14 cellular contexts compared by ENCODE assay signal in the genomic region with DNA sequence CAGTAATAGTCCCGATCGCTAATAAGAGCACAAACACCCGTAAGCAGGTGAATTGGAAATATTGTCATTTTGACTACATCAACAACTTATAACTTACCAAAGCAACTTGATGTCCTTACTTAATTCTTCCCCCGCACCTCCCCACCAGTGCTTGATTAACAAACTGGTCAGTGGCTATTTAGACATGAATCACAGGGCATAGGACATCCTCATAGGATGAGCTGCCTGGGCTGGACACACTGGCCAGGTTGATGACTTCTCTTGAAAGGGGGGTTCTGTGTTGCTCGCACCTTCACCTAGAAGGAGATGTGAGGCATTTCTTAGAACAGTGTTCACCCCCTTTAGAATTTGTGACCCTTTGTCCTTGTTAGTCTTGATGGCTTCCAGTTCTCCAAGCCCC.
DNase-seq lines count a peak whose midpoint lies in the region; ATAC-seq, FAIRE-seq and TF ChIP-seq lines count a peak whose summit lies in the region.
"Had no signal": no experiment of that assay in that cellular context is flagged by ENCODE, and none has a peak within 500 bp of the region (broad histone marks: within the 10 kb centered on the region; RNA-seq: fewer than 3 reads in every experiment).

No MANE protein-coding gene starts in this region.

- WGBS in H9 (ENCODE audit: extremely low coverage, insufficient read length, low lambda C conversion rate): no CpG with 5 or more reads among the region's 5 CpGs
- WGBS in H1 (ENCODE audit: extremely low coverage in 1 of 2, insufficient coverage in 1 of 2, insufficient read length in 1 of 2, insufficient replicate concordance in 2 of 2, low coverage in 1 of 2, low lambda C conversion rate in 2 of 2, missing lambda C conversion rate in 1 of 2), 2 experiments: 97% methylated on average over 5 of the region's 5 CpGs; no CpG with 5 or more reads in 1 of the 2 experiments
- 91% methylated on average over 5 of the region's 5 CpGs for WGBS in liver

- H3K27ac Mint-ChIP-seq in H9: peak overlapping the region in 2 of 3 experiments; percentile 7 to 59; a peak in 1 of 7 replicates
- H3K27ac Mint-ChIP-seq: CD4-positive, alpha-beta memory T cell had no signal

- H3K9me3 ChIP-seq in H9 (ENCODE audit: control insufficient read depth, low read depth, low read length) (no peaks in the 10 kb centered on the region), H1 (ENCODE audit: insufficient read depth in 2 of 2, low read depth in 1 of 2, low read length in 1 of 2) (no peaks in the 10 kb centered on the region), liver (ENCODE audit: control insufficient read depth in 4 of 4, low read length in 3 of 4) (no peaks in the 10 kb centered on the region), subcutaneous abdominal adipose tissue (ENCODE audit: control insufficient read depth in 5 of 5, low read length in 5 of 5) (no peaks in the 10 kb centered on the region)
- H3K9me3 ChIP-seq: BE2C had no signal

- no peak overlapping the region for H3K56ac ChIP-seq in H9 (ENCODE audit: insufficient read length, low read depth, low read length)
- no peak overlapping the region for H3K56ac ChIP-seq in H1 (replicated peaks; ENCODE audit: insufficient read length, low read depth, low read length)

- H3K36me3 Mint-ChIP-seq in H9 (ENCODE audit: insufficient read depth in 1 of 3, low read depth in 3 of 3): peaks cover 0 to 7% (median 5%) of the 10 kb centered on the region in 3 experiments; a peak in 3 of 7 replicates
- H3K36me3 Mint-ChIP-seq: CD4-positive, alpha-beta memory T cell had no signal

- no peak overlapping the region for H3T11ph ChIP-seq in H9 (ENCODE audit: low read length)

- H3K14ac ChIP-seq in H9 (ENCODE audit: insufficient read depth, low read length) (no peak overlapping the region), H1 (ENCODE audit: insufficient read length) (no peak overlapping the region)

- H3K4ac ChIP-seq in H9 (ENCODE audit: low read depth, low read length) (no peak overlapping the region), H1 (replicated peaks; ENCODE audit: insufficient read length, low read depth, low read length) (no peak overlapping the region)

- H3K4me3 ChIP-seq in H1 (ENCODE audit: extremely low read depth in 1 of 4, insufficient read depth in 2 of 4, low read depth in 3 of 4, low read length in 4 of 4): no peak overlapping the region
- H3K4me3 ChIP-seq in liver (ENCODE audit: low read depth in 1 of 3, low read length in 3 of 3): no peak overlapping the region
- H3K4me3 ChIP-seq in subcutaneous abdominal adipose tissue (ENCODE audit: low read depth in 1 of 5, low read length in 5 of 5): no peak overlapping the region

- no peaks in the 10 kb centered on the region; a peak in 1 of 5 replicates for H3K9me3 Mint-ChIP-seq in H9

- no peak overlapping the region for H2AFZ ChIP-seq in H9 (ENCODE audit: low read length)
- H2AFZ ChIP-seq in H1 (ENCODE audit: low read length): no peak overlapping the region

- H2BK120ac ChIP-seq in H9 (ENCODE audit: low read depth, low read length, poor library complexity, severe bottlenecking): no peak overlapping the region
- H2BK120ac ChIP-seq in H1 (replicated peaks; ENCODE audit: low read depth, low read length): no peak overlapping the region

- H3K79me1 ChIP-seq in H9 (ENCODE audit: insufficient read depth, low read depth, low read length, poor library complexity, severe bottlenecking) (peaks cover 9% of the 10 kb centered on the region), H1 (ENCODE audit: low read depth, low read length) (peaks cover 8% of the 10 kb centered on the region; the same call in 1 of the 2 replicates)

- H3K4me3 Mint-ChIP-seq in H9: no peak overlapping the region
- H3K4me3 Mint-ChIP-seq: CD4-positive, alpha-beta memory T cell had no signal

- no peak overlapping the region for H3K23ac ChIP-seq in H9 (ENCODE audit: insufficient read length, low read depth, low read length)
- H3K23ac ChIP-seq in H1 (ENCODE audit: insufficient read length): no peak overlapping the region

- H3K4me1 Mint-ChIP-seq in H9: peaks cover 32 to 63% of the 10 kb centered on the region in 2 experiments
- H3K4me1 Mint-ChIP-seq: CD4-positive, alpha-beta memory T cell had no signal

- TF ChIP-seq POLR2A in H1 (IDR thresholded peaks at IDR 0.05; ENCODE audit: control extremely low read depth in 1 of 2, low read depth in 2 of 2, low read length in 2 of 2): no peak

- H3K4me2 ChIP-seq in H9 (ENCODE audit: insufficient read depth, insufficient read length, low read length): no peak overlapping the region
- H3K4me2 ChIP-seq in H1 (ENCODE audit: insufficient read depth in 1 of 2, low read depth in 2 of 2, low read length in 2 of 2): no peak overlapping the region

- no peak overlapping the region for H3K27ac ChIP-seq in H9 (ENCODE audit: insufficient read length, low read depth, low read length)
- no peak overlapping the region for H3K27ac ChIP-seq in H1 (ENCODE audit: low read depth, low read length)
- peak overlapping the region; percentile 79 to 88 for H3K27ac ChIP-seq in liver (ENCODE audit: low read depth in 1 of 2, low read length in 2 of 2)
- peak overlapping the region; percentile 71 for H3K27ac ChIP-seq in subcutaneous abdominal adipose tissue (ENCODE audit: low read depth, low read length)
- H3K27ac ChIP-seq: C4-2B had no signal

- no peaks in the 10 kb centered on the region; the same call in 1 of the 2 replicates for H3K4me1 ChIP-seq in H9 (ENCODE audit: insufficient read depth, low read length)
- peaks cover 0 to 13% (median 5%) of the 10 kb centered on the region in 4 experiments; a peak in 3 of 7 replicates for H3K4me1 ChIP-seq in H1 (replicated peaks in 1 of 4; ENCODE audit: control insufficient read depth in 3 of 4, insufficient read depth in 4 of 4, low read length in 3 of 4)
- H3K4me1 ChIP-seq in liver (ENCODE audit: control insufficient read depth in 4 of 4, insufficient read depth in 4 of 4, low read length in 3 of 4): peaks cover 5 to 36% (median 24%) of the 10 kb centered on the region in 4 donors
- H3K4me1 ChIP-seq in subcutaneous abdominal adipose tissue (ENCODE audit: control insufficient read depth in 5 of 5, insufficient read depth in 5 of 5, low read length in 5 of 5): peaks cover 0 to 29% (median 15%) of the 10 kb centered on the region in 5 donors

- H3K18ac ChIP-seq in H9 (ENCODE audit: insufficient read length, low read depth, low read length): no peak overlapping the region
- H3K18ac ChIP-seq in H1 (ENCODE audit: extremely low read depth, low read length): no peak overlapping the region

- no peak overlapping the region for H4K8ac ChIP-seq in H9 (replicated peaks; ENCODE audit: insufficient read length, low read depth, low read length)
- H4K8ac ChIP-seq in H1 (ENCODE audit: extremely low read depth, insufficient read depth, low read length): no peak overlapping the region

- H3K36me3 ChIP-seq in H1 (ENCODE audit: control insufficient read depth in 2 of 4, insufficient read depth in 4 of 4, low read length in 3 of 4) (no peaks in the 10 kb centered on the region), liver (ENCODE audit: control insufficient read depth in 4 of 4, insufficient read depth in 3 of 4, low read depth in 1 of 4, low read length in 3 of 4) (no peaks in the 10 kb centered on the region), subcutaneous abdominal adipose tissue (ENCODE audit: control insufficient read depth in 5 of 5, insufficient read depth in 5 of 5, low read length in 5 of 5) (no peaks in the 10 kb centered on the region)
- H3K36me3 ChIP-seq: BE2C had no signal

- POLR2A ChIA-PET in H1 (lab: Charles Lee; ENCODE audit: partially characterized antibody): no interaction called here

- CTCF ChIA-PET in H1 (lab: Charles Lee; ENCODE audit: partially characterized antibody): interaction anchor here (1.8 kb wide), 1 partner anchor 39 kb away, joined by 4 read pairs; no protein-coding TSS in a partner anchor

- H2BK20ac ChIP-seq in H9 (ENCODE audit: low read depth, low read length, poor library complexity, severe bottlenecking) (no peak overlapping the region), H1 (ENCODE audit: low read length) (no peak overlapping the region)

- TF ChIP-seq RAD21 in H1 (IDR thresholded peaks at IDR 0.05 in 1 of 2, conservative IDR thresholded peaks at IDR 0.05 in 1 of 2; ENCODE audit: low read depth in 2 of 2, low read length in 2 of 2) (no peak), liver (IDR thresholded peaks at IDR 0.05) (no peak)

- H3K27me3 Mint-ChIP-seq in H9 (ENCODE audit: low read depth): no peaks in the 10 kb centered on the region

- no peak for TF ChIP-seq CTCF in H9 (conservative IDR thresholded peaks at IDR 0.05)
- TF ChIP-seq CTCF in H1 (IDR thresholded peaks at IDR 0.05; ENCODE audit: control extremely low read depth in 1 of 3, insufficient read depth in 1 of 3, low read depth in 1 of 3, low read length in 3 of 3): no peak
- TF ChIP-seq CTCF in liver (IDR thresholded peaks at IDR 0.05; ENCODE audit: low read depth, low read length, missing input control): no peak

- H3K27me3 ChIP-seq in H9 (ENCODE audit: insufficient read depth, low read length) (no peaks in the 10 kb centered on the region), H1 (replicated peaks in 1 of 4; ENCODE audit: control insufficient read depth in 3 of 4, extremely low read depth in 1 of 4, insufficient read depth in 3 of 4, low read length in 3 of 4) (no peaks in the 10 kb centered on the region), liver (ENCODE audit: control insufficient read depth in 4 of 4, insufficient read depth in 4 of 4, low read length in 3 of 4) (no peaks in the 10 kb centered on the region), subcutaneous abdominal adipose tissue (ENCODE audit: control insufficient read depth in 5 of 5, insufficient read depth in 4 of 5, low read length in 5 of 5) (no peaks in the 10 kb centered on the region)
- H3K27me3 ChIP-seq: BE2C had no signal

- H2AK5ac ChIP-seq in H9 (ENCODE audit: insufficient read length, low read length) (no peak overlapping the region), H1 (ENCODE audit: low read depth, low read length) (no peak overlapping the region)

- TF ChIP-seq EP300 in H1 (IDR thresholded peaks at IDR 0.05; ENCODE audit: borderline replicate concordance in 1 of 2, low read depth in 2 of 2, low read length in 2 of 2): no peak

- no peak overlapping the region for H2BK15ac ChIP-seq in H9 (ENCODE audit: low read depth, low read length)
- no peak overlapping the region for H2BK15ac ChIP-seq in H1 (ENCODE audit: low read length)

- H2BK5ac ChIP-seq in H9 (ENCODE audit: insufficient read length, low read length): no peak overlapping the region
- no peak overlapping the region for H2BK5ac ChIP-seq in H1 (ENCODE audit: low read depth, low read length)

- H3K23me2 ChIP-seq in H9 (ENCODE audit: insufficient read length, low read depth, low read length, poor library complexity, severe bottlenecking): no peaks in the 10 kb centered on the region
- H3K23me2 ChIP-seq in H1 (ENCODE audit: low read depth, low read length): no peaks in the 10 kb centered on the region

- DNase-seq in H9 (no peak), H1 (ENCODE audit: low read depth in 1 of 2, low spot score in 2 of 2) (no peak), HuH-7.5 (ENCODE audit: low spot score) (no peak), AG08396 (ENCODE audit: low spot score) (no peak)
- DNase-seq: BE2C; CD4-positive, alpha-beta memory T cell; DMS79 had no signal

- H3K9ac ChIP-seq in H9 (ENCODE audit: extremely low read depth, insufficient read length, low read length) (no peak overlapping the region), H1 (replicated peaks in 1 of 4; ENCODE audit: extremely low read depth in 1 of 4, low read depth in 3 of 4, low read length in 3 of 4) (no peak overlapping the region), liver (ENCODE audit: low read depth in 1 of 2, low read length in 2 of 2) (peak overlapping the region in 1 of 2 donors; percentile 19), subcutaneous abdominal adipose tissue (ENCODE audit: low read length in 5 of 5) (no peak overlapping the region)

- no peak for FAIRE-seq in H1 (lab: Jason Lieb, UNC)
- FAIRE-seq: GM12891, H54 had no signal

- H4K91ac ChIP-seq in H9 (ENCODE audit: insufficient read length, low read depth, low read length) (no peak overlapping the region), H1 (replicated peaks; ENCODE audit: insufficient read length, low read length) (no peak overlapping the region)

- H4K5ac ChIP-seq in H9 (ENCODE audit: insufficient read length, low read depth, low read length) (no peak overlapping the region), H1 (ENCODE audit: insufficient read length, low read depth, low read length) (no peak overlapping the region)

- H4K20me1 ChIP-seq in H9 (ENCODE audit: control insufficient read depth, insufficient read depth, insufficient read length) (no peaks in the 10 kb centered on the region), H1 (replicated peaks in 1 of 2; ENCODE audit: control insufficient read depth in 1 of 2, insufficient read depth in 2 of 2, low read length in 2 of 2) (peaks cover 2 to 5% of the 10 kb centered on the region in 2 experiments)

- H2BK12ac ChIP-seq in H9 (ENCODE audit: insufficient read length, low read depth, low read length) (no peak overlapping the region), H1 (ENCODE audit: low read depth, low read length) (no peak overlapping the region)

- ATAC-seq in HG02884 (IDR thresholded peaks at IDR 0.05; ENCODE audit: unreplicated experiment) (no peak), GM21360 (IDR thresholded peaks at IDR 0.05; ENCODE audit: unreplicated experiment) (no peak)

- H3K79me2 ChIP-seq in H9 (ENCODE audit: insufficient read depth, low read length) (peaks cover 2% of the 10 kb centered on the region; the same call in 1 of the 2 replicates), H1 (ENCODE audit: control insufficient read depth in 1 of 2, insufficient read depth in 2 of 2, low read length in 2 of 2) (peaks cover 0 to 93% of the 10 kb centered on the region in 2 experiments; a peak in 3 of 4 replicates)

Comparison
In these comparisons a context has a peak if more than half of its experiments do, and no peak if none do; other contexts are left out.
1. H3K27ac ChIP-seq: peak in liver (2 of 2) and subcutaneous abdominal adipose tissue (single experiment); none in H9 (single experiment) and H1 (single experiment).